In the genomic region with DNA sequence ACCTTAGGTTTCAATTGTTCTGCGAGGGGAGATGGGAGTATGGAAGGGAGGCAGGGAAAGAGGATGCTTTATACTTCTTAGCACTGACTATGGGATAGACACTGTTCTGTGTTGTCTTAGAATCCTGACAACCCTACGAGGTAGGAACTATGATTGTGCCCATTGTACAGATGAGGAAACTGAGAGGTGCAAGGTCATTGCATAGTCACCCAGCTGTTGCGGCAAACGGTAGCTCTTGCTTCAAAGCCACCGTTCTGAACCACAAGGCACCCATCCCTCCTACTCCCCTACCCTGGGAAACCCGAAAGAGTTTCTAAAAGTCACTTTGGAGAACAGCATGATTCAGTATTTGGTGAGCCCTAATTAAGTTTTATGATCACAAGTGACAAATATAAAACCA, we compare ENCODE assay signal across 20 cellular contexts. TPM values are rescaled to one million over a fixed set of nuclear protein-coding genes. Genes with fewer than 3 reads are reported as not detected.
A peak's percentile ranks its signal among the peaks of the same experiment; 100 is the strongest.
DNase-seq lines count a peak whose midpoint lies in the region; ATAC-seq, FAIRE-seq and TF ChIP-seq lines count a peak whose summit lies in the region.
"Had no signal": no experiment of that assay in that cellular context is flagged by ENCODE, and none has a peak within 500 bp of the region (broad histone marks: within the 10 kb centered on the region; RNA-seq: fewer than 3 reads in every experiment).

No MANE protein-coding gene starts in this region.

- TF ChIP-seq CTCF in A549 (IDR thresholded peaks at IDR 0.05) (no peak), K562 (IDR thresholded peaks at IDR 0.05 in 2 of 3, conservative IDR thresholded peaks at IDR 0.05 in 1 of 3; ENCODE audit: insufficient read depth in 2 of 3, low read depth in 1 of 3, low read length in 3 of 3) (no peak), osteoblast (IDR thresholded peaks at IDR 0.05; ENCODE audit: extremely low read depth, low read depth, low read length) (no peak)

- FAIRE-seq in A549 (lab: Jason Lieb, UNC): no peak
- peak; percentile 33 for FAIRE-seq in HTR-8/SVneo (lab: Jason Lieb, UNC)
- FAIRE-seq in K562 (lab: Jason Lieb, UNC): no peak
- FAIRE-seq: GM12878 had no signal

- POLR2A ChIA-PET in A549 (lab: Yijun Ruan, JAX): no interaction called here
- POLR2A ChIA-PET in K562 (lab: Yijun Ruan, JAX): interaction anchor here (0.6 kb wide), 1 partner anchor 195 kb away, joined by 3 read pairs; no protein-coding TSS in a partner anchor
- POLR2A ChIA-PET in activated CD4-positive, alpha-beta memory T cell treated with anti-CD3 and anti-CD28 coated beads for 36 hours (lab: Charles Lee): no interaction called here

- H3K4me3 ChIP-seq in A549 (no peak overlapping the region), K562 (no peak overlapping the region), osteoblast (ENCODE audit: insufficient read depth, low read length) (no peak overlapping the region)
- H3K4me3 ChIP-seq: BLaER1 treated with 17β-estradiol and CSF1 and Interleukin-3, amounts not matched to agents 10 nM and 100 nM; GM12878; GM23248; HAP-1 had no signal

- CTCF ChIA-PET in A549 (lab: Yijun Ruan, JAX) (interaction anchor here (0.9 to 4.5 kb wide), 2 partner anchors 8 to 37 kb away, joined by 3 to 27 read pairs; a partner anchor contains a TSS), K562 (lab: Yijun Ruan, JAX; ENCODE audit: low intra/inter-chr PET ratio) (no interaction called here)
- CTCF ChIA-PET in activated CD4-positive, alpha-beta memory T cell treated with anti-CD3 and anti-CD28 coated beads for 36 hours (lab: Charles Lee): interaction anchor here (1.4 kb wide), 1 partner anchor 39 kb away, joined by 3 read pairs; no protein-coding TSS in a partner anchor

- H3K27ac ChIP-seq in A549 (no peak overlapping the region), K562 (ENCODE audit: extremely low read depth, low read depth, low read length) (no peak overlapping the region), osteoblast (ENCODE audit: low read depth, low read length) (no peak overlapping the region)
- H3K27ac ChIP-seq: BLaER1 treated with 17β-estradiol and CSF1 and Interleukin-3, amounts not matched to agents 10 nM and 100 nM; GM23248 had no signal

- no peaks in the 10 kb centered on the region for H3K4me1 ChIP-seq in A549
- no peaks in the 10 kb centered on the region for H3K4me1 ChIP-seq in K562 (replicated peaks in 1 of 2; ENCODE audit: control insufficient read depth in 2 of 2, insufficient read depth in 2 of 2, low read length in 2 of 2)
- no peaks in the 10 kb centered on the region for H3K4me1 ChIP-seq in osteoblast (ENCODE audit: insufficient read depth, low read length)
- H3K4me1 ChIP-seq: BLaER1 treated with 17β-estradiol and CSF1 and Interleukin-3, amounts not matched to agents 10 nM and 100 nM; HAP-1 had no signal

- H3K36me3 ChIP-seq in K562 (ENCODE audit: control insufficient read depth, insufficient read depth, low read length) (no peaks in the 10 kb centered on the region), osteoblast (ENCODE audit: insufficient read depth, low read length) (peaks cover 2% of the 10 kb centered on the region)
- H3K36me3 ChIP-seq: BLaER1 treated with 17β-estradiol and CSF1 and Interleukin-3, amounts not matched to agents 10 nM and 100 nM; HAP-1 had no signal

- H3K9me1 ChIP-seq in K562 (ENCODE audit: control insufficient read depth, insufficient read depth, low read length): no peaks in the 10 kb centered on the region

- in situ Hi-C loops in K562 (cut with MboI): no loop called here

- DNase-seq in A549 (ENCODE audit: low read depth in 1 of 2, low spot score in 1 of 2): no peak
- DNase-seq in HTR-8/SVneo (ENCODE audit: insufficient read length, low spot score): no peak
- DNase-seq in K562 (ENCODE audit: extremely low read depth in 1 of 4, low spot score in 3 of 4): no peak
- DNase-seq in osteoblast (ENCODE audit: insufficient read length, low spot score, missing footprints): peak; percentile 14
- DNase-seq in stimulated activated naive CD4-positive, alpha-beta T cell (lab: John Stamatoyannopoulos, UW): no peak
- DNase-seq in activated CD4-positive, alpha-beta memory T cell treated with anti-CD3 and anti-CD28 coated beads for 36 hours: no peak
- no peak for DNase-seq in natural killer cell treated with Interleukin-12 subunit alpha and Interleukin-12 subunit beta and Interleukin-15 and Interleukin-18, amount 100 ng/mL, for 72 hours (ENCODE audit: low spot score)
- DNase-seq: 8988T; Calu3; CD8-positive, alpha-beta T cell; DMS 273 treated with DMSO at 0.1 percent for 48 hours; DMS53; DND-41; EL; GM23248 had no signal

- H3K9me3 ChIP-seq in A549: no peaks in the 10 kb centered on the region
- no peaks in the 10 kb centered on the region for H3K9me3 ChIP-seq in K562 (replicated peaks; ENCODE audit: control insufficient read depth, insufficient read depth, low read depth, low read length)
- no peaks in the 10 kb centered on the region for H3K9me3 ChIP-seq in osteoblast (ENCODE audit: low read depth, low read length)
- H3K9me3 ChIP-seq: HAP-1 had no signal

- intact Hi-C loops in K562 (cut with micrococcal nuclease): no loop called here
- intact Hi-C loops in activated CD4-positive, alpha-beta memory T cell treated with anti-CD3 and anti-CD28 coated beads for 36 hours (cut with micrococcal nuclease): no loop called here

- TF ChIP-seq EP300 in A549 (IDR thresholded peaks at IDR 0.05) (no peak), K562 (IDR thresholded peaks at IDR 0.05; ENCODE audit: low read length) (no peak)

- ATAC-seq in A549 (no peak), K562 (no peak)
- no peak for ATAC-seq in natural killer cell treated with Interleukin-12 subunit alpha and Interleukin-12 subunit beta and Interleukin-15 and Interleukin-18, amount 100 ng/mL, for 72 hours
- ATAC-seq: CD8-positive, alpha-beta T cell; GM12878 had no signal

- 89% methylated on average over 6 of the region's 6 CpGs for WGBS in A549 (ENCODE audit: missing lambda C conversion rate)
- 3% methylated on average over 6 of the region's 6 CpGs for WGBS in K562 (ENCODE audit: insufficient coverage, low coverage, missing lambda C conversion rate)

- no peak for TF ChIP-seq POLR2A in A549 (IDR thresholded peaks at IDR 0.05; ENCODE audit: low read length)
- no peak for TF ChIP-seq POLR2A in K562 (conservative IDR thresholded peaks at IDR 0.05)

- H3K79me2 ChIP-seq in K562 (ENCODE audit: control insufficient read depth, insufficient read depth, low read length) (no peaks in the 10 kb centered on the region), osteoblast (ENCODE audit: insufficient read depth, low read length) (no peaks in the 10 kb centered on the region)

- no peak overlapping the region for H3K4me3 Mint-ChIP-seq in activated CD4-positive, alpha-beta memory T cell treated with anti-CD3 and anti-CD28 coated beads for 36 hours
- H3K4me3 Mint-ChIP-seq in natural killer cell treated with Interleukin-12 subunit alpha and Interleukin-12 subunit beta and Interleukin-15 and Interleukin-18, amount 100 ng/mL, for 72 hours: no peak overlapping the region
- H3K4me3 Mint-ChIP-seq: B cell; CD8-positive, alpha-beta T cell; IgD-negative memory B cell had no signal

- peaks cover 41 to 84% of the 10 kb centered on the region in 2 experiments for H3K27me3 ChIP-seq in K562 (ENCODE audit: control insufficient read depth in 2 of 2, insufficient read depth in 2 of 2, low read length in 2 of 2)
- no peaks in the 10 kb centered on the region for H3K27me3 ChIP-seq in osteoblast (ENCODE audit: insufficient read depth, low read length)

- H3K27me3 Mint-ChIP-seq in activated CD4-positive, alpha-beta memory T cell treated with anti-CD3 and anti-CD28 coated beads for 36 hours: no peaks in the 10 kb centered on the region
- peaks cover 7 to 8% of the 10 kb centered on the region in 2 donors for H3K27me3 Mint-ChIP-seq in natural killer cell treated with Interleukin-12 subunit alpha and Interleukin-12 subunit beta and Interleukin-15 and Interleukin-18, amount 100 ng/mL, for 72 hours

- H4K20me1 ChIP-seq in K562 (replicated peaks; ENCODE audit: control insufficient read depth, insufficient read depth, low read length) (no peaks in the 10 kb centered on the region), osteoblast (ENCODE audit: insufficient read depth, low read length) (no peaks in the 10 kb centered on the region)
- H4K20me1 ChIP-seq: BLaER1 treated with 17β-estradiol and CSF1 and Interleukin-3, amounts not matched to agents 10 nM and 100 nM had no signal

- no peaks in the 10 kb centered on the region for H3K4me1 Mint-ChIP-seq in activated CD4-positive, alpha-beta memory T cell treated with anti-CD3 and anti-CD28 coated beads for 36 hours (ENCODE audit: low read depth)
- H3K4me1 Mint-ChIP-seq in natural killer cell treated with Interleukin-12 subunit alpha and Interleukin-12 subunit beta and Interleukin-15 and Interleukin-18, amount 100 ng/mL, for 72 hours (ENCODE audit: low read depth in 2 of 2): no peaks in the 10 kb centered on the region
- H3K4me1 Mint-ChIP-seq: B cell, IgD-negative memory B cell had no signal

- H2AFZ ChIP-seq in K562 (ENCODE audit: low read depth, low read length): no peak overlapping the region
- no peak overlapping the region for H2AFZ ChIP-seq in osteoblast (ENCODE audit: low read length)
- H2AFZ ChIP-seq: GM23248 had no signal

- no peak overlapping the region for H3K4me2 ChIP-seq in A549
- no peak overlapping the region for H3K4me2 ChIP-seq in K562 (ENCODE audit: insufficient read depth, low read length)
- no peak overlapping the region for H3K4me2 ChIP-seq in osteoblast (ENCODE audit: insufficient read depth, low read length)
- H3K4me2 ChIP-seq: BLaER1 treated with 17β-estradiol and CSF1 and Interleukin-3, amounts not matched to agents 10 nM and 100 nM had no signal

- no peaks in the 10 kb centered on the region for H3K36me3 Mint-ChIP-seq in activated CD4-positive, alpha-beta memory T cell treated with anti-CD3 and anti-CD28 coated beads for 36 hours
- H3K36me3 Mint-ChIP-seq in natural killer cell treated with Interleukin-12 subunit alpha and Interleukin-12 subunit beta and Interleukin-15 and Interleukin-18, amount 100 ng/mL, for 72 hours: no peaks in the 10 kb centered on the region
- H3K36me3 Mint-ChIP-seq: CD8-positive, alpha-beta T cell had no signal

- TF ChIP-seq RAD21 in A549 (conservative IDR thresholded peaks at IDR 0.05 in 1 of 2, IDR thresholded peaks at IDR 0.05 in 1 of 2) (no peak), K562 (CRISPR knock-in tag; conservative IDR thresholded peaks at IDR 0.05 in 1 of 2, IDR thresholded peaks at IDR 0.05 in 1 of 2) (no peak)

- no peak overlapping the region for H3K27ac Mint-ChIP-seq in activated CD4-positive, alpha-beta memory T cell treated with anti-CD3 and anti-CD28 coated beads for 36 hours
- no peak overlapping the region for H3K27ac Mint-ChIP-seq in natural killer cell treated with Interleukin-12 subunit alpha and Interleukin-12 subunit beta and Interleukin-15 and Interleukin-18, amount 100 ng/mL, for 72 hours
- H3K27ac Mint-ChIP-seq: B cell; CD8-positive, alpha-beta T cell; IgD-negative memory B cell had no signal

- no peak overlapping the region for H3K9ac ChIP-seq in K562 (ENCODE audit: insufficient read depth in 1 of 2, low read depth in 2 of 2, low read length in 2 of 2)
- H3K9ac ChIP-seq: BLaER1 treated with 17β-estradiol and CSF1 and Interleukin-3, amounts not matched to agents 10 nM and 100 nM; GM23248 had no signal

- BruUV-seq in K562 (replicated peaks; lab: Mats Ljungman, UMichigan): no TSS peak

- H3K9me3 Mint-ChIP-seq in activated CD4-positive, alpha-beta memory T cell treated with anti-CD3 and anti-CD28 coated beads for 36 hours: no peaks in the 10 kb centered on the region
- no peaks in the 10 kb centered on the region for H3K9me3 Mint-ChIP-seq in natural killer cell treated with Interleukin-12 subunit alpha and Interleukin-12 subunit beta and Interleukin-15 and Interleukin-18, amount 100 ng/mL, for 72 hours
- H3K9me3 Mint-ChIP-seq: IgD-negative memory B cell had no signal

RNA-seq across cellular contexts. Expression of a gene that starts 7.5 kb away (rescaled TPM):
- polyA plus RNA-seq in A549 (2011; rRNA removed) (4.3 and 5.9 TPM in 2 replicates), A549 (2017; fragmentation: RNase III; extraction: RNeasy Plus Mini Kit Qiagen cat#74134 plus additional on column Dnase treatment) (8.2 to 12.6 TPM (median 11.3 TPM) in 3 replicates), K562 (2011; rRNA removed) (0.07 TPM in 1 of 2 replicates, not detected in the other), K562 (2014; fragmentation: Illumina TruSeq; extraction: Trizol) (not detected in 2 replicates), K562 (2014; fragmentation: Nextera tagmentation; extraction: Ambion mirVana) (not detected), K562 (2014; rRNA removed) (not detected in 2 replicates)
- 5.2 and 5.8 TPM in 2 replicates for polyA plus RNA-seq in A549 (2012; cell fraction: cytosol; rRNA removed)
- polyA plus RNA-seq in A549 (2012; cell fraction: nucleus; rRNA removed): 15.3 and 16.1 TPM in 2 replicates
- 5.4 and 9.5 TPM in 2 replicates for polyA minus RNA-seq in A549 (2011; rRNA and poly(A)+ RNA removed)
- 0.30 TPM in 1 of 2 replicates, not detected in the other for total RNA-seq in K562 (2011; cell fraction: chromatin; rRNA removed; ENCODE audit: low replicate concordance)
- not detected in 2 replicates for total RNA-seq in K562 (2011; cell fraction: nucleolus; rRNA removed)
- not detected in 2 replicates for total RNA-seq in K562 (2011; cell fraction: nucleoplasm; rRNA removed)
- total RNA-seq in K562 (2014; rRNA removed) (not detected in 2 replicates), K562 (2014; rRNA removed; fragmentation: Illumina TruSeq; extraction: Trizol) (not detected in 2 replicates), K562 (2015; rRNA removed; fragmentation: Illumina TruSeq; extraction: Trizol) (not detected in 2 replicates), K562 (2021) (0.33 TPM in 1 of 2 replicates, not detected in the other), osteoblast (8.3 and 11.8 TPM in 2 replicates)
- not detected in 2 replicates for polyA plus RNA-seq in K562 (2011; cell fraction: cytosol; rRNA removed)
- polyA plus RNA-seq in K562 (2011; cell fraction: nucleus; rRNA removed): not detected in 2 replicates
- 0.05 TPM in 1 of 2 replicates, not detected in the other for polyA plus RNA-seq in K562 (2012)
- polyA minus RNA-seq in K562 (2011; rRNA and poly(A)+ RNA removed): not detected in 2 replicates
- polyA minus RNA-seq in K562 (2011; cell fraction: cytosol; rRNA and poly(A)+ RNA removed): not detected in 2 replicates
- polyA minus RNA-seq in K562 (2011; cell fraction: nucleus; rRNA and poly(A)+ RNA removed): not detected in 2 replicates
- under 1 TPM; 0.82 to 1.00 TPM for total RNA-seq in activated CD4-positive, alpha-beta memory T cell treated with anti-CD3 and anti-CD28 coated beads for 36 hours
- total RNA-seq in natural killer cell treated with Interleukin-12 subunit alpha and Interleukin-12 subunit beta and Interleukin-15 and Interleukin-18, amount 100 ng/mL, for 72 hours: under 1 TPM in 1 of 2 donors, not detected in 1; 0.56 TPM
- polyA plus RNA-seq: IgD-negative memory B cell had no signal

RNA-seq across cellular contexts. Expression of a gene that starts 8.3 kb away (rescaled TPM):
- polyA plus RNA-seq in A549 (2011; rRNA removed) (8.9 and 12.9 TPM in 2 replicates), A549 (2017; fragmentation: RNase III; extraction: RNeasy Plus Mini Kit Qiagen cat#74134 plus additional on column Dnase treatment) (11.5 to 12.5 TPM (median 12.3 TPM) in 3 replicates), K562 (2011; rRNA removed) (0.08 and 0.10 TPM in 2 replicates), K562 (2014; fragmentation: Illumina TruSeq; extraction: Trizol) (0.01 and 0.11 TPM in 2 replicates), K562 (2014; fragmentation: Nextera tagmentation; extraction: Ambion mirVana) (under 1 TPM; 0.01 TPM), K562 (2014; rRNA removed) (0.01 and 0.03 TPM in 2 replicates)
- polyA plus RNA-seq in A549 (2012; cell fraction: cytosol; rRNA removed): 5.8 and 7.4 TPM in 2 replicates
- polyA plus RNA-seq in A549 (2012; cell fraction: nucleus; rRNA removed): 13.9 and 15.8 TPM in 2 replicates
- polyA minus RNA-seq in A549 (2011; rRNA and poly(A)+ RNA removed): 22.2 and 28.2 TPM in 2 replicates
- 0.05 and 0.69 TPM in 2 replicates for total RNA-seq in K562 (2011; cell fraction: chromatin; rRNA removed; ENCODE audit: low replicate concordance)
- 0.13 and 0.33 TPM in 2 replicates for total RNA-seq in K562 (2011; cell fraction: nucleolus; rRNA removed)
- total RNA-seq in K562 (2011; cell fraction: nucleoplasm; rRNA removed): 0.07 and 0.69 TPM in 2 replicates
- total RNA-seq in K562 (2014; rRNA removed) (0.45 TPM in 1 of 2 replicates, not detected in the other), K562 (2014; rRNA removed; fragmentation: Illumina TruSeq; extraction: Trizol) (0.04 TPM in 1 of 2 replicates, not detected in the other), K562 (2015; rRNA removed; fragmentation: Illumina TruSeq; extraction: Trizol) (0.04 TPM in 2 replicates), K562 (2021) (0.20 TPM in 2 replicates), osteoblast (63.1 and 68.8 TPM in 2 replicates)
- 0.01 and 0.07 TPM in 2 replicates for polyA plus RNA-seq in K562 (2011; cell fraction: cytosol; rRNA removed)
- 0.03 and 0.06 TPM in 2 replicates for polyA plus RNA-seq in K562 (2011; cell fraction: nucleus; rRNA removed)
- polyA plus RNA-seq in K562 (2012): 0.10 and 0.24 TPM in 2 replicates
- polyA minus RNA-seq in K562 (2011; rRNA and poly(A)+ RNA removed): 0.07 and 0.12 TPM in 2 replicates
- not detected in 2 replicates for polyA minus RNA-seq in K562 (2011; cell fraction: cytosol; rRNA and poly(A)+ RNA removed)
- 0.11 and 0.13 TPM in 2 replicates for polyA minus RNA-seq in K562 (2011; cell fraction: nucleus; rRNA and poly(A)+ RNA removed)
- total RNA-seq in activated CD4-positive, alpha-beta memory T cell treated with anti-CD3 and anti-CD28 coated beads for 36 hours: 1 to 10 TPM; 5.4 TPM
- total RNA-seq in natural killer cell treated with Interleukin-12 subunit alpha and Interleukin-12 subunit beta and Interleukin-15 and Interleukin-18, amount 100 ng/mL, for 72 hours: 1 to 10 TPM; 1.1 to 3.2 TPM

RNA-seq across cellular contexts. Expression of a gene that starts 57.4 kb away (rescaled TPM):
- polyA plus RNA-seq in A549 (2011; rRNA removed): 5.7 and 9.5 TPM in 2 replicates
- 15.9 and 22.2 TPM in 2 replicates for polyA plus RNA-seq in A549 (2012; cell fraction: cytosol; rRNA removed)
- polyA plus RNA-seq in A549 (2012; cell fraction: nucleus; rRNA removed): 141 and 171 TPM in 2 replicates
- polyA plus RNA-seq in A549 (2017; fragmentation: RNase III; extraction: RNeasy Plus Mini Kit Qiagen cat#74134 plus additional on column Dnase treatment): 36.5 to 48.2 TPM (median 47.4 TPM) in 3 replicates
- 6.0 and 9.8 TPM in 2 replicates for polyA minus RNA-seq in A549 (2011; rRNA and poly(A)+ RNA removed)
- total RNA-seq in K562 (2011; cell fraction: chromatin; rRNA removed; ENCODE audit: low replicate concordance): 7.6 and 18.3 TPM in 2 replicates
- 11.8 and 20.2 TPM in 2 replicates for total RNA-seq in K562 (2011; cell fraction: nucleolus; rRNA removed)
- 9.5 and 13.4 TPM in 2 replicates for total RNA-seq in K562 (2011; cell fraction: nucleoplasm; rRNA removed)
- total RNA-seq in K562 (2014; rRNA removed): 6.1 and 6.4 TPM in 2 replicates
- 1.1 and 1.2 TPM in 2 replicates for total RNA-seq in K562 (2014; rRNA removed; fragmentation: Illumina TruSeq; extraction: Trizol)
- total RNA-seq in K562 (2015; rRNA removed; fragmentation: Illumina TruSeq; extraction: Trizol): 1.0 and 1.5 TPM in 2 replicates
- 3.8 and 4.0 TPM in 2 replicates for total RNA-seq in K562 (2021)
- 1.7 and 2.6 TPM in 2 replicates for polyA plus RNA-seq in K562 (2011; rRNA removed)
- polyA plus RNA-seq in K562 (2011; cell fraction: cytosol; rRNA removed): 2.3 and 5.6 TPM in 2 replicates
- 14.5 and 29.7 TPM in 2 replicates for polyA plus RNA-seq in K562 (2011; cell fraction: nucleus; rRNA removed)
- 2.5 and 7.0 TPM in 2 replicates for polyA plus RNA-seq in K562 (2012)
- 1.9 TPM in 2 replicates for polyA plus RNA-seq in K562 (2014; fragmentation: Illumina TruSeq; extraction: Trizol)
- under 1 TPM; 0.15 to 0.87 TPM for polyA plus RNA-seq in K562 (2014; fragmentation: Nextera tagmentation; extraction: Ambion mirVana)
- polyA plus RNA-seq in K562 (2014; rRNA removed): 5.8 and 6.0 TPM in 2 replicates
- polyA minus RNA-seq in K562 (2011; rRNA and poly(A)+ RNA removed): 0.57 and 0.63 TPM in 2 replicates
- 1.3 and 1.6 TPM in 2 replicates for polyA minus RNA-seq in K562 (2011; cell fraction: cytosol; rRNA and poly(A)+ RNA removed)
- 6.2 and 6.9 TPM in 2 replicates for polyA minus RNA-seq in K562 (2011; cell fraction: nucleus; rRNA and poly(A)+ RNA removed)
- total RNA-seq in osteoblast: 76.7 and 91.3 TPM in 2 replicates
- total RNA-seq in activated CD4-positive, alpha-beta memory T cell treated with anti-CD3 and anti-CD28 coated beads for 36 hours: 10 to 100 TPM; 28.0 to 29.6 TPM
- 10 to 100 TPM; 20.9 to 24.0 TPM for total RNA-seq in natural killer cell treated with Interleukin-12 subunit alpha and Interleukin-12 subunit beta and Interleukin-15 and Interleukin-18, amount 100 ng/mL, for 72 hours
